8 cellular contexts compared by ENCODE assay signal in the genomic region with DNA sequence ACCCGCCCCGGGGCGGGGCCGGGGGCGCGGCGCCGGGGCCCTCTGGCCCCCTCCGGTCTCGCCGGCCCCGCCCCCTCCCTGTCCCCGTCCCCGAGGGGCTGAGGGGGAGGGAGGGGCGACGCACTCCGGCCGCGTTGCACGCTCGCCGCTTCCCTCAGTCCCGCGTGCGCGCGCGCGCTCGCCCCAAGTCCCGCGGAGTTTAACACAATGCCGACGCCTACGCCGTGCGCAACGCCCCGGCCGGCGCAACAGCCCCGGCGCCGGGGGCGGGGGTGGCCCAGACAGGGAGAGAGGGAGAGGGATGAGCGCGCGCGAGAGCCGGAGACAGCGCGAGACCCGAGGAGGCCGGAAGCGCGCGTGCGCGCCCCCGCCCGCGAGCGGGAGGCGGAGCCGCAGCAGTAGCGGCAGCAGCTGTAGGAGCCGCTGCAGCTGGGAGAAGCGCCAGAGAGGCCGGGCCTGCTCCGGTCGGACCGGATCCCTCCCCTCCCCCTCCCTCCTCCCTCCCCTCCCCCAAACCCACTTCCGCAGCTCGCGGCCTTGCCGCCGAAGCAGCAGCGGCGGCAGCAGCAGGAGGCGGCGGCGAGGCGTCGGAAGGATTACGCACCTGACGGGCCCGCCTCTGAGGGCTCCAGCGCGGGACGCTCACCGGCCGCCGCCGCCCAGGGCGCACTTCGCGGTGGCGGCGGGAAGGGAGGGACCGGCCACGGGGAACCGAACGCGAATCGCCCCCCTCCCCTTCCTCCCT. TPM values are rescaled to one million over a fixed set of nuclear protein-coding genes. Genes with fewer than 3 reads are reported as not detected.
DNase-seq lines count a peak whose midpoint lies in the region; ATAC-seq and TF ChIP-seq lines count a peak whose summit lies in the region.

No MANE protein-coding gene starts in this region.

- H3K36me3 ChIP-seq in H7 (replicated peaks; ENCODE audit: control insufficient read depth, insufficient read depth, low read length) (no peaks in the 10 kb centered on the region; the same call in 1 of the 2 replicates), Loucy (ENCODE audit: insufficient read depth, low read length) (no peaks in the 10 kb centered on the region), RWPE2 (ENCODE audit: low read depth) (peaks cover 26% of the 10 kb centered on the region)

- H3K27me3 Mint-ChIP-seq in nephron progenitor cell (ENCODE audit: low read depth, poor library complexity): no peaks in the 10 kb centered on the region
- H3K27me3 Mint-ChIP-seq in stimulated activated naive CD8-positive, alpha-beta T cell treated with anti-CD3 and anti-CD28 coated beads, Interleukin-15, Interleukin-2, amounts not matched to agents 100 ng/mL and 50 ng/mL, for 24 hours: no peaks in the 10 kb centered on the region

- H3K79me2 ChIP-seq in Loucy (ENCODE audit: insufficient read depth, low read length): peaks cover 77% of the 10 kb centered on the region

- H2AFZ ChIP-seq in Loucy (ENCODE audit: low read length): no peak overlapping the region; the same call in 1 of the 2 replicates

- TF ChIP-seq CTCF in Loucy (conservative IDR thresholded peaks at IDR 0.05; ENCODE audit: low read length) (no peak), RWPE2 (IDR thresholded peaks at IDR 0.05; ENCODE audit: poor library complexity, severe bottlenecking) (no peak), nephron progenitor cell (IDR thresholded peaks at IDR 0.05) (no peak)

- ATAC-seq in RWPE2 (ENCODE audit: low read depth): peak; percentile 86

- no peak overlapping the region for H3K27ac Mint-ChIP-seq in nephron progenitor cell
- H3K27ac Mint-ChIP-seq in stimulated activated naive CD8-positive, alpha-beta T cell treated with anti-CD3 and anti-CD28 coated beads, Interleukin-15, Interleukin-2, amounts not matched to agents 100 ng/mL and 50 ng/mL, for 24 hours: no peak overlapping the region

- peaks cover 10% of the 10 kb centered on the region for H3F3A ChIP-seq in Loucy (ENCODE audit: low read depth)

- H3K9me2 ChIP-seq in Loucy (replicated peaks; ENCODE audit: low read depth, low read length): no peaks in the 10 kb centered on the region

- H3K4me1 Mint-ChIP-seq in nephron progenitor cell: peaks cover 39% of the 10 kb centered on the region
- H3K4me1 Mint-ChIP-seq in stimulated activated naive CD8-positive, alpha-beta T cell treated with anti-CD3 and anti-CD28 coated beads, Interleukin-15, Interleukin-2, amounts not matched to agents 100 ng/mL and 50 ng/mL, for 24 hours (ENCODE audit: low read depth): peaks cover 70% of the 10 kb centered on the region

- peaks cover 42% of the 10 kb centered on the region for H4K20me1 ChIP-seq in Loucy (ENCODE audit: insufficient read depth, low read length, poor library complexity, severe bottlenecking)

- peak overlapping the region; percentile 98 for H3K27ac ChIP-seq in RWPE2 (ENCODE audit: poor library complexity, severe bottlenecking)

- H3K9ac ChIP-seq in Loucy (ENCODE audit: low read depth, low read length, poor library complexity, severe bottlenecking): peak overlapping the region; percentile 89

- DNase-seq in EL (peak; percentile 100), H7 (peak; percentile 99), RWPE2 (ENCODE audit: low spot score) (peak; percentile 97), fibroblast of the conjunctiva (ENCODE audit: low read depth) (peak; percentile 98), nephron progenitor cell (peak; percentile 95)
- peak; percentile 99 for DNase-seq in activated effector memory CD4-positive, alpha-beta T cell treated with anti-CD3 and anti-CD28 coated beads, Interleukin-2, amount 50 U/mL, for 16 hours

- no peaks in the 10 kb centered on the region for H3K27me3 ChIP-seq in H7 (ENCODE audit: control insufficient read depth, insufficient read depth, low read length)
- peaks cover 4% of the 10 kb centered on the region for H3K27me3 ChIP-seq in Loucy (ENCODE audit: insufficient read depth, low read length, poor library complexity, severe bottlenecking)
- no peaks in the 10 kb centered on the region for H3K27me3 ChIP-seq in RWPE2 (ENCODE audit: insufficient read depth, poor library complexity, severe bottlenecking)

- peaks cover 43% of the 10 kb centered on the region for H3K4me1 ChIP-seq in Loucy (ENCODE audit: insufficient read depth, low read length, poor library complexity, severe bottlenecking)
- peaks cover 20% of the 10 kb centered on the region for H3K4me1 ChIP-seq in RWPE2 (ENCODE audit: insufficient read depth, poor library complexity, severe bottlenecking)

- no peaks in the 10 kb centered on the region for H3K9me3 ChIP-seq in Loucy (ENCODE audit: insufficient read depth, low read depth, low read length)
- no peaks in the 10 kb centered on the region for H3K9me3 ChIP-seq in RWPE2 (ENCODE audit: severe bottlenecking)

- no peaks in the 10 kb centered on the region for H3K9me3 Mint-ChIP-seq in nephron progenitor cell
- no peaks in the 10 kb centered on the region for H3K9me3 Mint-ChIP-seq in stimulated activated naive CD8-positive, alpha-beta T cell treated with anti-CD3 and anti-CD28 coated beads, Interleukin-15, Interleukin-2, amounts not matched to agents 100 ng/mL and 50 ng/mL, for 24 hours

- H3K4me3 ChIP-seq in H7 (ENCODE audit: insufficient read depth, low read depth, low read length): peak overlapping the region; percentile 93
- peak overlapping the region; percentile 89 for H3K4me3 ChIP-seq in Loucy (ENCODE audit: low read length, poor library complexity, severe bottlenecking)
- peak overlapping the region; percentile 92 for H3K4me3 ChIP-seq in RWPE2 (ENCODE audit: severe bottlenecking)

- H3K36me3 Mint-ChIP-seq in nephron progenitor cell (ENCODE audit: low read depth): peaks cover 32% of the 10 kb centered on the region
- peaks cover 25% of the 10 kb centered on the region for H3K36me3 Mint-ChIP-seq in stimulated activated naive CD8-positive, alpha-beta T cell treated with anti-CD3 and anti-CD28 coated beads, Interleukin-15, Interleukin-2, amounts not matched to agents 100 ng/mL and 50 ng/mL, for 24 hours (ENCODE audit: low read depth)

- H3K4me3 Mint-ChIP-seq in nephron progenitor cell: peak overlapping the region; percentile 70
- H3K4me3 Mint-ChIP-seq in stimulated activated naive CD8-positive, alpha-beta T cell treated with anti-CD3 and anti-CD28 coated beads, Interleukin-15, Interleukin-2, amounts not matched to agents 100 ng/mL and 50 ng/mL, for 24 hours: peak overlapping the region; percentile 48

- H3K4me2 ChIP-seq in Loucy (ENCODE audit: low read depth, low read length, poor library complexity, severe bottlenecking): no peak overlapping the region

RNA-seq across cellular contexts. Expression of a gene that starts 0.9 kb away (rescaled TPM):
- 13.8 and 15.5 TPM in 2 replicates for total RNA-seq in H7 (2014; rRNA removed; shearing (Covaris generic))

Comparison
In these comparisons a context has a peak if more than half of its experiments do, and no peak if none do; other contexts are left out.
1. Peak in every context shown above with its lines: DNase-seq, ATAC-seq, H3K4me3 ChIP-seq and H3K27ac ChIP-seq.